In the genomic region with DNA sequence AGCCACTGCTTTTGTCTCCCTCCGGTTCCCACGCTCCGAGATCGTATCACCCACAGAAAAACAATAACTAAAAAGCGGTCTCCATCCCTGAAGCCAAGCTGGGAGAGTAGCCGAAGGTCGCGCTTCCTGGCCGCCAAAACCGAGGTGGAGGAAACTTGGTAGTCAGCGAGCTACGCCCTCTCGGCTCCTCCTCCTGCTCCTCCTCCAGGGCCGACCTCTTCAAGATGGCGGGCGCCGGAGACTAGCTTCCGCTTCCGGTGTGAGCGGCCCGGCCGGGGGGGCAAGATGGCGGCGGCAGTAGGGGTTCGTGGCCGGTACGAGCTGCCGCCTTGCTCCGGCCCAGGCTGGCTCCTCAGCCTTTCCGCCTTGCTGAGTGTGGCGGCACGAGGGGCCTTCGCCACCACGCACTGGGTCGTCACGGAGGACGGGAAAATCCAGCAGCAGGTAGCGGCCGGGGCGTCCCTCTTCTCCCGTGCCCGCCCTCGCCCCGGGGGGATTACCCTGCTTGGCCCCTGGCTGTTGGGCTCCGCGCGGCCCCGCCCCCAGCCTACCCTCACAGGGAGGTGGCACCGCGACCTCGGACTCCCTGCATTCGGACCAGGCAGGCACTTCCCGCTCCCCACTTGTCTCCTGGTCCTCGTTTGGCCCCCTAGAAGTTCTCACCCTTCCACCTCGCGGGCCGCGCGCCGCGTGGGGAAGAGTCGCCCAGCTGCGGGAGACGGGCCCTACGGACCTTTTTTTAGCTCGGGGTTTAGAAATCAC, we compare ENCODE assay signal across 8 cellular contexts. TPM values are rescaled to one million over a fixed set of nuclear protein-coding genes. Genes with fewer than 3 reads are reported as not detected.
DNase-seq lines count a peak whose midpoint lies in the region; ATAC-seq and TF ChIP-seq lines count a peak whose summit lies in the region.

A gene with protein sequence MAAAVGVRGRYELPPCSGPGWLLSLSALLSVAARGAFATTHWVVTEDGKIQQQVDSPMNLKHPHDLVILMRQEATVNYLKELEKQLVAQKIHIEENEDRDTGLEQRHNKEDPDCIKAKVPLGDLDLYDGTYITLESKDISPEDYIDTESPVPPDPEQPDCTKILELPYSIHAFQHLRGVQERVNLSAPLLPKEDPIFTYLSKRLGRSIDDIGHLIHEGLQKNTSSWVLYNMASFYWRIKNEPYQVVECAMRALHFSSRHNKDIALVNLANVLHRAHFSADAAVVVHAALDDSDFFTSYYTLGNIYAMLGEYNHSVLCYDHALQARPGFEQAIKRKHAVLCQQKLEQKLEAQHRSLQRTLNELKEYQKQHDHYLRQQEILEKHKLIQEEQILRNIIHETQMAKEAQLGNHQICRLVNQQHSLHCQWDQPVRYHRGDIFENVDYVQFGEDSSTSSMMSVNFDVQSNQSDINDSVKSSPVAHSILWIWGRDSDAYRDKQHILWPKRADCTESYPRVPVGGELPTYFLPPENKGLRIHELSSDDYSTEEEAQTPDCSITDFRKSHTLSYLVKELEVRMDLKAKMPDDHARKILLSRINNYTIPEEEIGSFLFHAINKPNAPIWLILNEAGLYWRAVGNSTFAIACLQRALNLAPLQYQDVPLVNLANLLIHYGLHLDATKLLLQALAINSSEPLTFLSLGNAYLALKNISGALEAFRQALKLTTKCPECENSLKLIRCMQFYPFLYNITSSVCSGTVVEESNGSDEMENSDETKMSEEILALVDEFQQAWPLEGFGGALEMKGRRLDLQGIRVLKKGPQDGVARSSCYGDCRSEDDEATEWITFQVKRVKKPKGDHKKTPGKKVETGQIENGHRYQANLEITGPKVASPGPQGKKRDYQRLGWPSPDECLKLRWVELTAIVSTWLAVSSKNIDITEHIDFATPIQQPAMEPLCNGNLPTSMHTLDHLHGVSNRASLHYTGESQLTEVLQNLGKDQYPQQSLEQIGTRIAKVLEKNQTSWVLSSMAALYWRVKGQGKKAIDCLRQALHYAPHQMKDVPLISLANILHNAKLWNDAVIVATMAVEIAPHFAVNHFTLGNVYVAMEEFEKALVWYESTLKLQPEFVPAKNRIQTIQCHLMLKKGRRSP (plus strand): TSS at position 251 of the 762 bp plus-strand sequence. CDS start 35 bp downstream, at position 286.

- peak within 1 kb of the TSS; percentile 76 to 97 (median 88) for H3K4me3 ChIP-seq in BLaER1 treated with 17β-estradiol and CSF1 and Interleukin-3, amounts not matched to agents 10 nM and 100 nM
- H3K4me3 ChIP-seq in left lung: peak within 1 kb of the TSS; percentile 88 to 98

- DNase-seq in NCI-H748 (lab: John Stamatoyannopoulos, UW; ENCODE audit: unreplicated experiment) (peak; percentile 96), dermis blood vessel endothelial cell (peak; percentile 96), left lung (peak; percentile 96 to 99)
- DNase-seq in activated CD4-positive, alpha-beta T cell treated with anti-CD3 and anti-CD28 coated beads, Interleukin-2, amount 50 U/mL, for 24 hours (ENCODE audit: low read depth in 1 of 2, low spot score in 1 of 2): peak; percentile 87 to 91
- DNase-seq in stimulated activated CD4-positive, alpha-beta T cell treated with anti-CD3 and anti-CD28 coated beads, Interleukin-2, amount 100 ng/mL, for 48 hours: peak; percentile 86 to 89

- H3K9me3 ChIP-seq in BLaER1 treated with 17β-estradiol and CSF1 and Interleukin-3, amounts not matched to agents 10 nM and 100 nM (replicated peaks in 1 of 11): no peaks in the 10 kb centered on the region
- no peaks in the 10 kb centered on the region for H3K9me3 ChIP-seq in left lung

- H3K27ac ChIP-seq in BLaER1 treated with 17β-estradiol and CSF1 and Interleukin-3, amounts not matched to agents 10 nM and 100 nM: peak within 1 kb of the TSS; percentile 95 to 99 (median 97)
- H3K27ac ChIP-seq in left lung: peak within 1 kb of the TSS; percentile 84 to 96

- peak within 1 kb of the TSS; percentile 94 to 99 (median 97) for H3K9ac ChIP-seq in BLaER1 treated with 17β-estradiol and CSF1 and Interleukin-3, amounts not matched to agents 10 nM and 100 nM

- H3K27me3 ChIP-seq in BLaER1 treated with 17β-estradiol and CSF1 and Interleukin-3, amounts not matched to agents 10 nM and 100 nM: no peaks in the 10 kb centered on the region
- no peaks in the 10 kb centered on the region for H3K27me3 ChIP-seq in left lung

- intact Hi-C loops in left lung (cut with DNase I): no loop called here

- peaks cover 24 to 46% (median 42%) of the 10 kb centered on the region in 11 experiments for H4K20me1 ChIP-seq in BLaER1 treated with 17β-estradiol and CSF1 and Interleukin-3, amounts not matched to agents 10 nM and 100 nM

- ATAC-seq in GM19351 (IDR thresholded peaks at IDR 0.05; ENCODE audit: unreplicated experiment): peak; percentile 92
- ATAC-seq in HG03521 (IDR thresholded peaks at IDR 0.05; ENCODE audit: unreplicated experiment): peak; percentile 94
- ATAC-seq in left lung: peak; percentile 99

- TF ChIP-seq CTCF in left lung (IDR thresholded peaks at IDR 0.05): no peak

- H3K4me1 ChIP-seq in BLaER1 treated with 17β-estradiol and CSF1 and Interleukin-3, amounts not matched to agents 10 nM and 100 nM: peaks cover 22 to 36% (median 26%) of the 10 kb centered on the region in 10 experiments
- peaks cover 14 to 24% of the 10 kb centered on the region in 2 donors for H3K4me1 ChIP-seq in left lung

- H3K4me2 ChIP-seq in BLaER1 treated with 17β-estradiol and CSF1 and Interleukin-3, amounts not matched to agents 10 nM and 100 nM: peak within 1 kb of the TSS; percentile 78 to 95 (median 89)

- peaks cover 9 to 26% (median 15%) of the 10 kb centered on the region in 11 experiments for H3K36me3 ChIP-seq in BLaER1 treated with 17β-estradiol and CSF1 and Interleukin-3, amounts not matched to agents 10 nM and 100 nM
- H3K36me3 ChIP-seq in left lung: no peaks in the 10 kb centered on the region

RNA-seq across cellular contexts. Expression of the gene that starts here (rescaled TPM):
- 79.9 and 89.3 TPM in 2 replicates for total RNA-seq in dermis blood vessel endothelial cell
- total RNA-seq in left lung: 10 to 100 TPM; 71.3 to 72.1 TPM

Comparison
In these comparisons a context has a peak if more than half of its experiments do, and no peak if none do; other contexts are left out.
1. Peak in every context shown above with its lines: DNase-seq, ATAC-seq, H3K4me3 ChIP-seq and H3K27ac ChIP-seq.